Comparison of ENCODE assay signal across 8 cellular contexts in genomic region chr12:42299392-42300308, GRCh38. TPM values are rescaled to one million over a fixed set of nuclear protein-coding genes. Genes with fewer than 3 reads are reported as not detected.
DNase-seq lines count a peak whose midpoint lies in the region; ATAC-seq, FAIRE-seq and TF ChIP-seq lines count a peak whose summit lies in the region.

No MANE protein-coding gene starts in this region.

- no peak overlapping the region for H3K4me3 ChIP-seq in fibroblast of mammary gland (ENCODE audit: control insufficient read depth, low read depth, low read length)
- H3K4me3 ChIP-seq in hepatocyte = no peak overlapping the region
- H3K4me3 ChIP-seq in lower lobe of right lung = no peak overlapping the region

- H3K9me3 ChIP-seq in hepatocyte (ENCODE audit: low read depth) (no peaks in the 10 kb centered on the region), lower lobe of right lung (no peaks in the 10 kb centered on the region)

- no peaks in the 10 kb centered on the region for H3K4me1 ChIP-seq in hepatocyte (ENCODE audit: insufficient read depth)
- H3K4me1 ChIP-seq in lower lobe of right lung = no peaks in the 10 kb centered on the region

- ATAC-seq in GM18870 (IDR thresholded peaks at IDR 0.05; ENCODE audit: unreplicated experiment) (peak; percentile 84), HG02798 (IDR thresholded peaks at IDR 0.05; ENCODE audit: poor library complexity, unreplicated experiment) (peak; percentile 84), lower lobe of right lung (no peak)

- peak; percentile 2 for DNase-seq in SW480 (ENCODE audit: low spot score)
- peak; percentile 58 for DNase-seq in fibroblast of mammary gland (ENCODE audit: low read depth)
- DNase-seq in D721Med (ENCODE audit: insufficient read length, low spot score) = no peak
- DNase-seq in hepatocyte (ENCODE audit: low spot score) = no peak
- DNase-seq in NOMO-1 (lab: John Stamatoyannopoulos, UW; ENCODE audit: unreplicated experiment in 2 of 2) = no peak
- DNase-seq in lower lobe of right lung = no peak

- H3K36me3 ChIP-seq in hepatocyte (replicated peaks; ENCODE audit: insufficient read depth, low read depth) (no peaks in the 10 kb centered on the region), lower lobe of right lung (no peaks in the 10 kb centered on the region)

- no peak for TF ChIP-seq CTCF in fibroblast of mammary gland (conservative IDR thresholded peaks at IDR 0.05; ENCODE audit: control insufficient read depth, insufficient read depth, low read depth, low read length)
- TF ChIP-seq CTCF in D721Med (IDR thresholded peaks at IDR 0.05; ENCODE audit: insufficient read depth, missing control alignments) = no peak
- no peak for TF ChIP-seq CTCF in hepatocyte (IDR thresholded peaks at IDR 0.05; ENCODE audit: poor library complexity)
- no peak for TF ChIP-seq CTCF in lower lobe of right lung (IDR thresholded peaks at IDR 0.05)

- no peak overlapping the region for H2AFZ ChIP-seq in hepatocyte

- no peaks in the 10 kb centered on the region for H3K79me2 ChIP-seq in hepatocyte

- no peaks in the 10 kb centered on the region for H3K9me2 ChIP-seq in hepatocyte (replicated peaks; ENCODE audit: insufficient read depth)

- no peak overlapping the region for H3K27ac ChIP-seq in hepatocyte
- H3K27ac ChIP-seq in lower lobe of right lung = no peak overlapping the region

- WGBS in hepatocyte (ENCODE audit: low lambda C conversion rate, missing lambda C conversion rate) = 84% methylated on average over 8 of the region's 8 CpGs

- H3K27me3 ChIP-seq in hepatocyte (no peaks in the 10 kb centered on the region), lower lobe of right lung (ENCODE audit: low read depth) (no peaks in the 10 kb centered on the region)

- intact Hi-C loops in lower lobe of right lung (cut with DNase I) = no loop called here

- no peak overlapping the region for H3K4me2 ChIP-seq in hepatocyte

- H4K20me1 ChIP-seq in hepatocyte (ENCODE audit: insufficient read depth, poor library complexity, severe bottlenecking) = no peaks in the 10 kb centered on the region

- no peak for FAIRE-seq in D721Med (lab: Jason Lieb, UNC)

RNA-seq across cellular contexts. Expression of gene ZCRB1, which starts 26.2 kb away (rescaled TPM):
- total RNA-seq in hepatocyte (25.6 and 27.7 TPM in 2 replicates), lower lobe of right lung (43.5 TPM)
- polyA plus RNA-seq in hepatocyte = 70.1 and 85.9 TPM in 2 replicates

RNA-seq across cellular contexts. Expression of gene PPHLN1, which starts 26.3 kb away (rescaled TPM):
- total RNA-seq in hepatocyte (61.1 and 65.4 TPM in 2 replicates), lower lobe of right lung (45.5 TPM)
- 38.1 and 53.9 TPM in 2 replicates for polyA plus RNA-seq in hepatocyte

Comparison
In these comparisons a context has a peak if more than half of its experiments do, and no peak if none do; other contexts are left out.
1. ATAC-seq: peak in GM18870 (single experiment) and HG02798 (single experiment); none in lower lobe of right lung (0 of 2).
2. DNase-seq: peak in SW480 (single experiment) and fibroblast of mammary gland (single experiment); none in D721Med (single experiment), hepatocyte (single experiment), NOMO-1 (0 of 2) and lower lobe of right lung (single experiment).